Comparison of ENCODE assay signal across 1 cellular context in the genomic region with DNA sequence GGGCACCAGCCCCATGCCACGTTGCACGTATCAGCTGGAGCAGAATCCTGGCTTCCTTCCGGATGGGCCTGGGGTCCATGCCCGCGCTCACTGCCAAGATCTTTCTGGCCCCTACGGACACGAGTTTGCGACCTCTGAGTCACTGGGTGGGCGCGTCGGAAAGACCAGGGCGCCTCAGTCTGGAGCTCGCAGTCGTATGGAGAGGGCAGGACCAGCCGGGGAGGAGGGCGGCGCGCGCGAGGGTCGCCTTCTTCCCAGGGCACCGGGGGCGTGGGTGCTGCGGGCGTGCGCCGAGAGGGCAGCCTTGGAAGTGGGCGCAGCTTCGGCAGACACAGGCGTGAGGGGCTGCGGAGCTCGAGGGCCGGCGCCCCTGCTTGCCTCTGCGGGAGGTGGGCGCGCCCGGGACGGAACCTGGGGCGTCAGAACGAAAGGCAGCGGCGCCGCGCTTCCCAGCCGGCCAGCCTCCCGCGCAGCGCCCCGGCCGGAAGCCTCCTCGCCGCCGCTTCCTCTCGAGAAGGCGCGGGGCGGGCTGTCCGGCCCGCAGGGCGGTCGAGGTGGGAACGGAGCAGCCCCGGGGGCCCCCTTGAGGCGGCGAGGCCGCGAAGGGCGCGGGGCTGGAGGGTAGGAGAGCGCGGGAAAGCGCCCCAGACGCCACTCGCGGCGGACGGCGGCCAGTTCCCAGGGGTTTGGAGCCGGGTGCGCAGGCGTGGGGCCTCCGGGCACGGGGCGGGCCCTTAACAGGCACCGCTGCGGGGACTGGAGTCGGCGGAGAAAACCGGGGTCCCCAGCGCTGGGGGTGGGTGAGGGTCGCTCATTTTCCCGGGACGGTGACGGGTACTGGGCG.
TF ChIP-seq lines count a peak whose summit lies in the region.

A gene (plus strand): TSS at position 490 of the 844 bp plus-strand sequence. CDS start 459 bp downstream, outside the sequence.

TF ChIP-seq in HepG2, 621 proteins besides CTCF, POLR2A, EP300 and RAD21 (continued from another document and continues in another):
- TF ChIP-seq, protein P1, sequence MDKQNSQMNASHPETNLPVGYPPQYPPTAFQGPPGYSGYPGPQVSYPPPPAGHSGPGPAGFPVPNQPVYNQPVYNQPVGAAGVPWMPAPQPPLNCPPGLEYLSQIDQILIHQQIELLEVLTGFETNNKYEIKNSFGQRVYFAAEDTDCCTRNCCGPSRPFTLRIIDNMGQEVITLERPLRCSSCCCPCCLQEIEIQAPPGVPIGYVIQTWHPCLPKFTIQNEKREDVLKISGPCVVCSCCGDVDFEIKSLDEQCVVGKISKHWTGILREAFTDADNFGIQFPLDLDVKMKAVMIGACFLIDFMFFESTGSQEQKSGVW (CRISPR knock-in tag; IDR thresholded peaks at IDR 0.05; ENCODE audit: borderline replicate concordance), result 0 out of 2 replicates have a peak, but pooled peaks have one; percentile 28
- peak; percentile 94; the same call in 1 of the 2 replicates for TF ChIP-seq ZNF703 (CRISPR knock-in tag; IDR thresholded peaks at IDR 0.05; ENCODE audit: borderline replicate concordance)
- TF ChIP-seq, protein P2, sequence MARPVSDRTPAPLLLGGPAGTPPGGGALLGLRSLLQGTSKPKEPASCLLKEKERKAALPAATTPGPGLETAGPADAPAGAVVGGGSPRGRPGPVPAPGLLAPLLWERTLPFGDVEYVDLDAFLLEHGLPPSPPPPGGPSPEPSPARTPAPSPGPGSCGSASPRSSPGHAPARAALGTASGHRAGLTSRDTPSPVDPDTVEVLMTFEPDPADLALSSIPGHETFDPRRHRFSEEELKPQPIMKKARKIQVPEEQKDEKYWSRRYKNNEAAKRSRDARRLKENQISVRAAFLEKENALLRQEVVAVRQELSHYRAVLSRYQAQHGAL (CRISPR knock-in tag; IDR thresholded peaks at IDR 0.05; ENCODE audit: not compliant biosample characterization), result no peak
- TF ChIP-seq REPIN1 (CRISPR knock-in tag; IDR thresholded peaks at IDR 0.05; ENCODE audit: borderline replicate concordance, low read depth), result peak; percentile 63; the same call in 1 of the 2 replicates
- TF ChIP-seq ZNF34 (CRISPR knock-in tag; IDR thresholded peaks at IDR 0.05; ENCODE audit: borderline replicate concordance), result no peak
- 0 out of 2 replicates have a peak, but pooled peaks have one; percentile 15 for TF ChIP-seq ZNF782 (CRISPR knock-in tag; IDR thresholded peaks at IDR 0.05; ENCODE audit: borderline replicate concordance)
- peak; percentile 61; the same call in 1 of the 2 replicates for TF ChIP-seq REL (CRISPR knock-in tag; conservative IDR thresholded peaks at IDR 0.05)
- no peak; the same call in 1 of the 2 replicates for TF ChIP-seq STAG1 (CRISPR knock-in tag; IDR thresholded peaks at IDR 0.05)
- TF ChIP-seq ATAD3A (CRISPR knock-in tag; IDR thresholded peaks at IDR 0.05), result no peak
- TF ChIP-seq ZFYVE20 (CRISPR knock-in tag; IDR thresholded peaks at IDR 0.05; ENCODE audit: borderline replicate concordance, low read depth), result no peak
- TF ChIP-seq REXO4 (CRISPR knock-in tag; IDR thresholded peaks at IDR 0.05; ENCODE audit: borderline replicate concordance), result no peak
- TF ChIP-seq ZNF160 (CRISPR knock-in tag; IDR thresholded peaks at IDR 0.05), result no peak; the same call in 1 of the 2 replicates
- TF ChIP-seq, protein P3, sequence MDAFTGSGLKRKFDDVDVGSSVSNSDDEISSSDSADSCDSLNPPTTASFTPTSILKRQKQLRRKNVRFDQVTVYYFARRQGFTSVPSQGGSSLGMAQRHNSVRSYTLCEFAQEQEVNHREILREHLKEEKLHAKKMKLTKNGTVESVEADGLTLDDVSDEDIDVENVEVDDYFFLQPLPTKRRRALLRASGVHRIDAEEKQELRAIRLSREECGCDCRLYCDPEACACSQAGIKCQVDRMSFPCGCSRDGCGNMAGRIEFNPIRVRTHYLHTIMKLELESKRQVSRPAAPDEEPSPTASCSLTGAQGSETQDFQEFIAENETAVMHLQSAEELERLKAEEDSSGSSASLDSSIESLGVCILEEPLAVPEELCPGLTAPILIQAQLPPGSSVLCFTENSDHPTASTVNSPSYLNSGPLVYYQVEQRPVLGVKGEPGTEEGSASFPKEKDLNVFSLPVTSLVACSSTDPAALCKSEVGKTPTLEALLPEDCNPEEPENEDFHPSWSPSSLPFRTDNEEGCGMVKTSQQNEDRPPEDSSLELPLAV (CRISPR knock-in tag; conservative IDR thresholded peaks at IDR 0.05; ENCODE audit: low read depth), result no peak
- peak; percentile 87; the same call in 1 of the 2 replicates for TF ChIP-seq ZNF891 (CRISPR knock-in tag; IDR thresholded peaks at IDR 0.05)
- TF ChIP-seq, protein P4, sequence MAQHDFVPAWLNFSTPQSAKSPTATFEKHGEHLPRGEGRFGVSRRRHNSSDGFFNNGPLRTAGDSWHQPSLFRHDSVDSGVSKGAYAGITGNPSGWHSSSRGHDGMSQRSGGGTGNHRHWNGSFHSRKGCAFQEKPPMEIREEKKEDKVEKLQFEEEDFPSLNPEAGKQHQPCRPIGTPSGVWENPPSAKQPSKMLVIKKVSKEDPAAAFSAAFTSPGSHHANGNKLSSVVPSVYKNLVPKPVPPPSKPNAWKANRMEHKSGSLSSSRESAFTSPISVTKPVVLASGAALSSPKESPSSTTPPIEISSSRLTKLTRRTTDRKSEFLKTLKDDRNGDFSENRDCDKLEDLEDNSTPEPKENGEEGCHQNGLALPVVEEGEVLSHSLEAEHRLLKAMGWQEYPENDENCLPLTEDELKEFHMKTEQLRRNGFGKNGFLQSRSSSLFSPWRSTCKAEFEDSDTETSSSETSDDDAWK (CRISPR knock-in tag; IDR thresholded peaks at IDR 0.05), result no peak
- TF ChIP-seq, protein P5, sequence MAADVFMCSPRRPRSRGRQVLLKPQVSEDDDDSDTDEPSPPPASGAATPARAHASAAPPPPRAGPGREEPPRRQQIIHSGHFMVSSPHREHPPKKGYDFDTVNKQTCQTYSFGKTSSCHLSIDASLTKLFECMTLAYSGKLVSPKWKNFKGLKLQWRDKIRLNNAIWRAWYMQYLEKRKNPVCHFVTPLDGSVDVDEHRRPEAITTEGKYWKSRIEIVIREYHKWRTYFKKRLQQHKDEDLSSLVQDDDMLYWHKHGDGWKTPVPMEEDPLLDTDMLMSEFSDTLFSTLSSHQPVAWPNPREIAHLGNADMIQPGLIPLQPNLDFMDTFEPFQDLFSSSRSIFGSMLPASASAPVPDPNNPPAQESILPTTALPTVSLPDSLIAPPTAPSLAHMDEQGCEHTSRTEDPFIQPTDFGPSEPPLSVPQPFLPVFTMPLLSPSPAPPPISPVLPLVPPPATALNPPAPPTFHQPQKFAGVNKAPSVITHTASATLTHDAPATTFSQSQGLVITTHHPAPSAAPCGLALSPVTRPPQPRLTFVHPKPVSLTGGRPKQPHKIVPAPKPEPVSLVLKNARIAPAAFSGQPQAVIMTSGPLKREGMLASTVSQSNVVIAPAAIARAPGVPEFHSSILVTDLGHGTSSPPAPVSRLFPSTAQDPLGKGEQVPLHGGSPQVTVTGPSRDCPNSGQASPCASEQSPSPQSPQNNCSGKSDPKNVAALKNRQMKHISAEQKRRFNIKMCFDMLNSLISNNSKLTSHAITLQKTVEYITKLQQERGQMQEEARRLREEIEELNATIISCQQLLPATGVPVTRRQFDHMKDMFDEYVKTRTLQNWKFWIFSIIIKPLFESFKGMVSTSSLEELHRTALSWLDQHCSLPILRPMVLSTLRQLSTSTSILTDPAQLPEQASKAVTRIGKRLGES (CRISPR knock-in tag; IDR thresholded peaks at IDR 0.05; ENCODE audit: borderline replicate concordance), result peak; percentile 56; the same call in 1 of the 2 replicates
- TF ChIP-seq, protein P6, sequence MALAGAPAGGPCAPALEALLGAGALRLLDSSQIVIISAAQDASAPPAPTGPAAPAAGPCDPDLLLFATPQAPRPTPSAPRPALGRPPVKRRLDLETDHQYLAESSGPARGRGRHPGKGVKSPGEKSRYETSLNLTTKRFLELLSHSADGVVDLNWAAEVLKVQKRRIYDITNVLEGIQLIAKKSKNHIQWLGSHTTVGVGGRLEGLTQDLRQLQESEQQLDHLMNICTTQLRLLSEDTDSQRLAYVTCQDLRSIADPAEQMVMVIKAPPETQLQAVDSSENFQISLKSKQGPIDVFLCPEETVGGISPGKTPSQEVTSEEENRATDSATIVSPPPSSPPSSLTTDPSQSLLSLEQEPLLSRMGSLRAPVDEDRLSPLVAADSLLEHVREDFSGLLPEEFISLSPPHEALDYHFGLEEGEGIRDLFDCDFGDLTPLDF (CRISPR knock-in tag; IDR thresholded peaks at IDR 0.05), result peak; percentile 26; the same call in 1 of the 2 replicates
- TF ChIP-seq, protein P7, sequence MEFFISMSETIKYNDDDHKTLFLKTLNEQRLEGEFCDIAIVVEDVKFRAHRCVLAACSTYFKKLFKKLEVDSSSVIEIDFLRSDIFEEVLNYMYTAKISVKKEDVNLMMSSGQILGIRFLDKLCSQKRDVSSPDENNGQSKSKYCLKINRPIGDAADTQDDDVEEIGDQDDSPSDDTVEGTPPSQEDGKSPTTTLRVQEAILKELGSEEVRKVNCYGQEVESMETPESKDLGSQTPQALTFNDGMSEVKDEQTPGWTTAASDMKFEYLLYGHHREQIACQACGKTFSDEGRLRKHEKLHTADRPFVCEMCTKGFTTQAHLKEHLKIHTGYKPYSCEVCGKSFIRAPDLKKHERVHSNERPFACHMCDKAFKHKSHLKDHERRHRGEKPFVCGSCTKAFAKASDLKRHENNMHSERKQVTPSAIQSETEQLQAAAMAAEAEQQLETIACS (CRISPR knock-in tag; IDR thresholded peaks at IDR 0.05), result no peak
- TF ChIP-seq ZNF253 (CRISPR knock-in tag; IDR thresholded peaks at IDR 0.05; ENCODE audit: borderline replicate concordance), result no peak; the same call in 1 of the 2 replicates
- no peak for TF ChIP-seq FOXA1 (IDR thresholded peaks at IDR 0.05)
- no peak for TF ChIP-seq FOXA1 (CRISPR knock-in tag; IDR thresholded peaks at IDR 0.05)
- peak; percentile 95 for TF ChIP-seq AGO2 (optimal IDR thresholded peaks at IDR 0.05; ENCODE audit: low read depth, low read length)
- TF ChIP-seq KDM5A (IDR thresholded peaks at IDR 0.05; ENCODE audit: borderline replicate concordance, low read length), result peak; percentile 68
- peak; percentile 90; the same call in 1 of the 2 replicates for TF ChIP-seq DNMT1 (CRISPR knock-in tag; IDR thresholded peaks at IDR 0.05)
- TF ChIP-seq NFIB (CRISPR knock-in tag; IDR thresholded peaks at IDR 0.05; ENCODE audit: borderline replicate concordance), result no peak
- TF ChIP-seq, protein P8, sequence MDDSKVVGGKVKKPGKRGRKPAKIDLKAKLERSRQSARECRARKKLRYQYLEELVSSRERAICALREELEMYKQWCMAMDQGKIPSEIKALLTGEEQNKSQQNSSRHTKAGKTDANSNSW (CRISPR knock-in tag; IDR thresholded peaks at IDR 0.05; ENCODE audit: borderline replicate concordance), result peak; percentile 80; the same call in 1 of the 2 replicates
- no peak for TF ChIP-seq ZFP62 (CRISPR knock-in tag; IDR thresholded peaks at IDR 0.05)
- TF ChIP-seq PHF8 (CRISPR knock-in tag; IDR thresholded peaks at IDR 0.05), result peak; percentile 72
- 0 out of 2 replicates have a peak, but pooled peaks have one; percentile 27 for TF ChIP-seq ETV6 (CRISPR knock-in tag; conservative IDR thresholded peaks at IDR 0.05)
- peak; percentile 82; the same call in 1 of the 2 replicates for TF ChIP-seq SALL2 (CRISPR knock-in tag; IDR thresholded peaks at IDR 0.05)
- TF ChIP-seq ELF4 (CRISPR knock-in tag; IDR thresholded peaks at IDR 0.05; ENCODE audit: borderline replicate concordance), result no peak
- no peak for TF ChIP-seq ZMYM2 (CRISPR knock-in tag; IDR thresholded peaks at IDR 0.05)
- TF ChIP-seq, protein P9, sequence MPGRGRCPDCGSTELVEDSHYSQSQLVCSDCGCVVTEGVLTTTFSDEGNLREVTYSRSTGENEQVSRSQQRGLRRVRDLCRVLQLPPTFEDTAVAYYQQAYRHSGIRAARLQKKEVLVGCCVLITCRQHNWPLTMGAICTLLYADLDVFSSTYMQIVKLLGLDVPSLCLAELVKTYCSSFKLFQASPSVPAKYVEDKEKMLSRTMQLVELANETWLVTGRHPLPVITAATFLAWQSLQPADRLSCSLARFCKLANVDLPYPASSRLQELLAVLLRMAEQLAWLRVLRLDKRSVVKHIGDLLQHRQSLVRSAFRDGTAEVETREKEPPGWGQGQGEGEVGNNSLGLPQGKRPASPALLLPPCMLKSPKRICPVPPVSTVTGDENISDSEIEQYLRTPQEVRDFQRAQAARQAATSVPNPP (CRISPR knock-in tag; IDR thresholded peaks at IDR 0.05), result peak; percentile 25; the same call in 1 of the 2 replicates
- TF ChIP-seq, protein P10, sequence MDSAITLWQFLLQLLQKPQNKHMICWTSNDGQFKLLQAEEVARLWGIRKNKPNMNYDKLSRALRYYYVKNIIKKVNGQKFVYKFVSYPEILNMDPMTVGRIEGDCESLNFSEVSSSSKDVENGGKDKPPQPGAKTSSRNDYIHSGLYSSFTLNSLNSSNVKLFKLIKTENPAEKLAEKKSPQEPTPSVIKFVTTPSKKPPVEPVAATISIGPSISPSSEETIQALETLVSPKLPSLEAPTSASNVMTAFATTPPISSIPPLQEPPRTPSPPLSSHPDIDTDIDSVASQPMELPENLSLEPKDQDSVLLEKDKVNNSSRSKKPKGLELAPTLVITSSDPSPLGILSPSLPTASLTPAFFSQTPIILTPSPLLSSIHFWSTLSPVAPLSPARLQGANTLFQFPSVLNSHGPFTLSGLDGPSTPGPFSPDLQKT (CRISPR knock-in tag; IDR thresholded peaks at IDR 0.05; ENCODE audit: borderline replicate concordance), result no peak
- TF ChIP-seq RCOR2 (CRISPR knock-in tag; IDR thresholded peaks at IDR 0.05), result no peak
- no peak for TF ChIP-seq MED13 (CRISPR knock-in tag; IDR thresholded peaks at IDR 0.05)
- no peak for TF ChIP-seq SMAD9 (CRISPR knock-in tag; IDR thresholded peaks at IDR 0.05)
- no peak for TF ChIP-seq ZFP37 (CRISPR knock-in tag; IDR thresholded peaks at IDR 0.05; ENCODE audit: borderline replicate concordance)
- TF ChIP-seq, protein P11, sequence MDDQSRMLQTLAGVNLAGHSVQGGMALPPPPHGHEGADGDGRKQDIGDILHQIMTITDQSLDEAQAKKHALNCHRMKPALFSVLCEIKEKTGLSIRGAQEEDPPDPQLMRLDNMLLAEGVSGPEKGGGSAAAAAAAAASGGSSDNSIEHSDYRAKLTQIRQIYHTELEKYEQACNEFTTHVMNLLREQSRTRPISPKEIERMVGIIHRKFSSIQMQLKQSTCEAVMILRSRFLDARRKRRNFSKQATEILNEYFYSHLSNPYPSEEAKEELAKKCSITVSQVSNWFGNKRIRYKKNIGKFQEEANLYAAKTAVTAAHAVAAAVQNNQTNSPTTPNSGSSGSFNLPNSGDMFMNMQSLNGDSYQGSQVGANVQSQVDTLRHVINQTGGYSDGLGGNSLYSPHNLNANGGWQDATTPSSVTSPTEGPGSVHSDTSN (CRISPR knock-in tag; IDR thresholded peaks at IDR 0.05; ENCODE audit: borderline replicate concordance), result no peak
- TF ChIP-seq, protein P12, sequence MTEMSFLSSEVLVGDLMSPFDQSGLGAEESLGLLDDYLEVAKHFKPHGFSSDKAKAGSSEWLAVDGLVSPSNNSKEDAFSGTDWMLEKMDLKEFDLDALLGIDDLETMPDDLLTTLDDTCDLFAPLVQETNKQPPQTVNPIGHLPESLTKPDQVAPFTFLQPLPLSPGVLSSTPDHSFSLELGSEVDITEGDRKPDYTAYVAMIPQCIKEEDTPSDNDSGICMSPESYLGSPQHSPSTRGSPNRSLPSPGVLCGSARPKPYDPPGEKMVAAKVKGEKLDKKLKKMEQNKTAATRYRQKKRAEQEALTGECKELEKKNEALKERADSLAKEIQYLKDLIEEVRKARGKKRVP (CRISPR knock-in tag; IDR thresholded peaks at IDR 0.05), result 0 out of 4 replicates have a peak, but pooled peaks of 1 of the 2 experiments have one; percentile 57
